8 cellular contexts compared by ENCODE assay signal in the genomic region with DNA sequence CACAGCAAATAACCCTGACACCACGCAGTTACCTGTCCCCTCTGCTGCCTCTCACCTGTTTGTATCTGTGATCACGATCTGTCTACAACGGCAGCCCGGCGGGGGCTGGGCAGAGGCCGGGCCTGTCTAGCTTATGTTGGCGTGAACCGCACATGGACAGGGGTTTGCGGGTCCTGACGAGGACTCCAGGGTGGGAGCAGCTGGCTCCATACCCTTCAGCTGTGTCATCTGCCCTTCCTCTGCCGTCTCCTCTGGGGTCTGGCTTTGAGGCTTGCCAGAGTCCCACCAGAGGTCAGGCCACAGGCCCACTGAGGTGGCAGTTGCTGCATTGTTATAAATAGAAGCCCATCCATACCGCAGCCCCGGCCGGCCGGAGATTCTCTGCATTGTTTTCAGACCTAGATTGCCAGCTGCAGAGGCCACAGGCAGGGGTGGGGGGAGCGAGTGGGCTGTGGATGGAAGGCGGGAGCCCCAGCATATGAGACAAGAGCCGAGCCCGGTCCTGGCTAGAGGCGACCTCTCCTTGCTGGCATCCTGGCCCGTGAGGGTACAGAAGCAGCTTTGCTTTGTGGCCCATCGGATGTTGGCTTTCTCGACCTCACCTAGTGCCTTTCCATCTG. TPM values are rescaled to one million over a fixed set of nuclear protein-coding genes. Genes with fewer than 3 reads are reported as not detected.
DNase-seq lines count a peak whose midpoint lies in the region; ATAC-seq and TF ChIP-seq lines count a peak whose summit lies in the region.

No MANE protein-coding gene starts in this region.

- no peak for TF ChIP-seq CTCF in GM23338 (conservative IDR thresholded peaks at IDR 0.05; ENCODE audit: low read depth in 2 of 2)

- no peaks in the 10 kb centered on the region for H3K27me3 ChIP-seq in GM23338 (ENCODE audit: insufficient read depth)
- no peaks in the 10 kb centered on the region for H3K27me3 ChIP-seq in SJCRH30

- DNase-seq in Daoy (ENCODE audit: low read depth), result peak; percentile 27
- DNase-seq in GM23338 (ENCODE audit: low spot score), result no peak
- peak; percentile 94 to 96 for DNase-seq in SJCRH30
- DNase-seq in Right ventricle myocardium superior, result peak; percentile 73
- DNase-seq in sciatic nerve (ENCODE audit: low spot score), result no peak
- no peak for DNase-seq in NCI-H2107 (lab: John Stamatoyannopoulos, UW)
- no peak for DNase-seq in OCI-M2 (lab: John Stamatoyannopoulos, UW; ENCODE audit: unreplicated experiment)
- no peak for DNase-seq in NCI-H1105 (lab: John Stamatoyannopoulos, UW)

- H3K9me2 ChIP-seq in GM23338 (ENCODE audit: insufficient read depth), result no peaks in the 10 kb centered on the region

- H3K79me2 ChIP-seq in GM23338 (replicated peaks; ENCODE audit: insufficient read depth), result no peaks in the 10 kb centered on the region

- H3K36me3 Mint-ChIP-seq in GM23338 (ENCODE audit: low read depth), result peaks cover 18% of the 10 kb centered on the region

- H3K36me3 ChIP-seq in GM23338 (ENCODE audit: insufficient read depth), result no peaks in the 10 kb centered on the region
- peaks cover 6% of the 10 kb centered on the region; the same call in 1 of the 2 replicates for H3K36me3 ChIP-seq in SJCRH30

- intact Hi-C loops in Right ventricle myocardium superior (cut with DNase I) (loop anchor here (5.0 kb wide), 2 partner anchors 39 to 99 kb away; partner anchors contain the start of gene FAM78A), sciatic nerve (cut with DNase I) (no loop called here)

- H3K9me3 Mint-ChIP-seq in GM23338, result peaks cover 12% of the 10 kb centered on the region

- 0 out of 2 replicates have a peak, but pooled peaks cover 3% of the 10 kb centered on the region for H3K9me3 ChIP-seq in SJCRH30 (replicated peaks)

- no peaks in the 10 kb centered on the region; the same call in 1 of the 2 replicates for H3F3A ChIP-seq in GM23338 (replicated peaks; ENCODE audit: low read depth)

- H2AFZ ChIP-seq in GM23338, result peak overlapping the region; percentile 89

- peaks cover 26% of the 10 kb centered on the region for H3K4me1 Mint-ChIP-seq in GM23338

- H3K4me1 ChIP-seq in GM23338 (ENCODE audit: insufficient read depth), result peaks cover 19% of the 10 kb centered on the region
- H3K4me1 ChIP-seq in SJCRH30, result peaks cover 27% of the 10 kb centered on the region

- H3K4me3 ChIP-seq in GM23338 (0 out of 2 replicates have a peak overlapping the region, but pooled peaks have one; percentile 14), SJCRH30 (peak overlapping the region; percentile 39)

- no peaks in the 10 kb centered on the region; the same call in 1 of the 2 replicates for H4K20me1 ChIP-seq in GM23338 (replicated peaks; ENCODE audit: insufficient read depth)

- peak overlapping the region; percentile 73 for H3K27ac Mint-ChIP-seq in GM23338

- H3K27me3 Mint-ChIP-seq in GM23338 (ENCODE audit: insufficient read depth, low read depth, poor library complexity), result peaks cover 9% of the 10 kb centered on the region

- H3K27ac ChIP-seq in GM23338 (ENCODE audit: low read depth), result peak overlapping the region; percentile 73; the same call in 1 of the 2 replicates
- peak overlapping the region; percentile 95 for H3K27ac ChIP-seq in SJCRH30

- no peak overlapping the region for H3K4me3 Mint-ChIP-seq in GM23338

- peak overlapping the region; percentile 21 for H3K4me2 ChIP-seq in GM23338

- peak; percentile 47 for ATAC-seq in GM23338
- peak; percentile 40 for ATAC-seq in Right ventricle myocardium superior (ENCODE audit: poor library complexity)
- ATAC-seq in sciatic nerve, result peak; percentile 48

TF ChIP-seq in GM23338, 12 proteins besides CTCF, POLR2A, EP300 and RAD21:
- no peak for TF ChIP-seq JUNB (IDR thresholded peaks at IDR 0.05; ENCODE audit: unreplicated experiment)
- no peak for TF ChIP-seq EZH2phosphoT487 (IDR thresholded peaks at IDR 0.05; ENCODE audit: unreplicated experiment)
- TF ChIP-seq CREB1 (CRISPR knock-in tag; IDR thresholded peaks at IDR 0.05; ENCODE audit: low read depth), result no peak
- TF ChIP-seq EZH2 (IDR thresholded peaks at IDR 0.05; ENCODE audit: low read depth, unreplicated experiment), result no peak
- TF ChIP-seq, protein P1, sequence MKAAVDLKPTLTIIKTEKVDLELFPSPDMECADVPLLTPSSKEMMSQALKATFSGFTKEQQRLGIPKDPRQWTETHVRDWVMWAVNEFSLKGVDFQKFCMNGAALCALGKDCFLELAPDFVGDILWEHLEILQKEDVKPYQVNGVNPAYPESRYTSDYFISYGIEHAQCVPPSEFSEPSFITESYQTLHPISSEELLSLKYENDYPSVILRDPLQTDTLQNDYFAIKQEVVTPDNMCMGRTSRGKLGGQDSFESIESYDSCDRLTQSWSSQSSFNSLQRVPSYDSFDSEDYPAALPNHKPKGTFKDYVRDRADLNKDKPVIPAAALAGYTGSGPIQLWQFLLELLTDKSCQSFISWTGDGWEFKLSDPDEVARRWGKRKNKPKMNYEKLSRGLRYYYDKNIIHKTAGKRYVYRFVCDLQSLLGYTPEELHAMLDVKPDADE (IDR thresholded peaks at IDR 0.05), result no peak
- no peak for TF ChIP-seq ZNF462 (CRISPR knock-in tag; IDR thresholded peaks at IDR 0.05)
- TF ChIP-seq STAT1 (IDR thresholded peaks at IDR 0.05; ENCODE audit: unreplicated experiment), result no peak
- TF ChIP-seq POLR2AphosphoS5 (IDR thresholded peaks at IDR 0.05; ENCODE audit: low read depth), result no peak

RNA-seq across cellular contexts. Expression of gene FAM78A, which starts 37.8 kb away (rescaled TPM):
- 0.51 and 0.71 TPM in 2 replicates for total RNA-seq in Daoy (2014; rRNA removed; shearing (Covaris generic))
- total RNA-seq in GM23338 (2014; rRNA removed; shearing (Covaris generic)), result 2.1 and 2.2 TPM in 2 replicates
- polyA plus RNA-seq in GM23338 (2016; fragmentation: Nextera tagmentation; extraction: Ambion mirVana), result 0.57 and 0.75 TPM in 2 replicates
- total RNA-seq in SJCRH30 (2014; rRNA removed; shearing (Covaris generic)), result 2.2 and 2.4 TPM in 2 replicates
- total RNA-seq in Right ventricle myocardium superior (55.7 TPM), sciatic nerve (4.2 TPM)

RNA-seq across cellular contexts. Expression of gene PLPP7, which starts 51.0 kb away (rescaled TPM):
- total RNA-seq in Daoy (2014; rRNA removed; shearing (Covaris generic)), result 5.4 and 7.1 TPM in 2 replicates
- 2.4 and 4.4 TPM in 2 replicates for total RNA-seq in GM23338 (2014; rRNA removed; shearing (Covaris generic))
- polyA plus RNA-seq in GM23338 (2016; fragmentation: Nextera tagmentation; extraction: Ambion mirVana), result 1.6 and 2.0 TPM in 2 replicates
- 1.8 TPM in 2 replicates for total RNA-seq in SJCRH30 (2014; rRNA removed; shearing (Covaris generic))
- total RNA-seq in Right ventricle myocardium superior, result 115 TPM
- total RNA-seq in sciatic nerve, result 8.6 TPM

Comparison
In these comparisons a context has a peak if more than half of its experiments do, and no peak if none do; other contexts are left out.
1. DNase-seq: peak in Daoy (single experiment), SJCRH30 (2 of 2) and Right ventricle myocardium superior (single experiment); none in GM23338 (single experiment), sciatic nerve (single experiment), NCI-H2107 (single experiment), OCI-M2 (single experiment) and NCI-H1105 (single experiment).
2. RNA of gene FAM78A, which starts 37.8 kb away (total RNA-seq): 55.7 TPM in Right ventricle myocardium superior (single experiment); 4.2 TPM in sciatic nerve (single experiment), 2.2 to 2.4 TPM in SJCRH30, 2.1 to 2.2 TPM in GM23338 and 0.51 to 0.71 TPM in Daoy; every median in the first group is over 10 times any median in the second.
3. RNA of gene PLPP7, which starts 51.0 kb away (total RNA-seq): 115 TPM in Right ventricle myocardium superior (single experiment); 8.6 TPM in sciatic nerve (single experiment), 5.4 to 7.1 TPM in Daoy, 2.4 to 4.4 TPM in GM23338 and 1.8 TPM in SJCRH30; every median in the first group is over 10 times any median in the second.
4. Peak in every context shown above with its lines, with median percentiles within 50 percentile points of each other: ATAC-seq.